Comparison of ENCODE assay signal across 24 cellular contexts in the genomic region with DNA sequence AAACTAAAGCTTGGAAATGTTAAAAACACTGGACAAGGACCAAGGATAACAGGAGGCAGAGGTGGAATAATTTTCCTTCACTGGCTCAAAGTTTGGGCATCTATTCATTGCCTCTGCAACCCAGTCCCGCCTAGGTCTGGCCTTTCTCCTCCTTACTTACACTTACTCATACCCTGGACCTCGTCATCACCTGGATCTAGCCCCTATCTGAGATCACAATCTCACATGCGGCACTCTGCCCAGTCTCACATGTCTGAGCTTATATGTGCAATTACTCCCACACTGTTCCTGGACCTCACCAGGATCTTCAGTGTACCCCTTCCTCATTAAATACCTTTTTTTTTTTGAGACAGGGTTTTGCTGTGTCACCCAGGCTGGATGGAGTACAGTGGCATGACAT.
"Had no signal": no experiment of that assay in that cellular context is flagged by ENCODE, and none has a peak within 500 bp of the region (broad histone marks: within the 10 kb centered on the region; RNA-seq: fewer than 3 reads in every experiment).

No MANE protein-coding gene starts in this region.

- H3K27ac Mint-ChIP-seq: activated CD4-positive, alpha-beta memory T cell treated with anti-CD3 and anti-CD28 coated beads, Interleukin-2, amount 10 ng/mL, durations not matched to agents 7 days and 5 days; activated CD8-positive, alpha-beta memory T cell treated with anti-CD3 and anti-CD28 coated beads, Interleukin-2, amount 10 ng/mL, durations not matched to agents 7 days and 5 days; activated T-helper 2 cell treated with anti-CD3 and anti-CD28 coated beads, Interferon-gamma antibody, Interleukin-2, Interleukin-4, amounts not matched to agents 10 μg/mL and 5 μg/mL and 100 μg/mL, durations not matched to agents 14 hours and 24 hours and 36 hours; stimulated activated effector memory CD8-positive, alpha-beta T cell treated with anti-CD3 and anti-CD28 coated beads, Interleukin-12 subunit alpha, Interleukin-12 subunit beta, amount 100 ng/mL, for 72 hours; type B pancreatic cell had no signal

- H3K9me3 ChIP-seq: sigmoid colon, stomach had no signal

- ATAC-seq: activated CD8-positive, alpha-beta memory T cell treated with anti-CD3 and anti-CD28 coated beads, Interleukin-2, amount 10 ng/mL, durations not matched to agents 7 days and 5 days; stimulated activated effector memory CD8-positive, alpha-beta T cell treated with anti-CD3 and anti-CD28 coated beads, Interleukin-12 subunit alpha, Interleukin-12 subunit beta, amount 100 ng/mL, for 72 hours had no signal

- H3K4me3 Mint-ChIP-seq: activated CD4-positive, alpha-beta memory T cell treated with anti-CD3 and anti-CD28 coated beads, Interleukin-2, amount 10 ng/mL, durations not matched to agents 7 days and 5 days; activated CD8-positive, alpha-beta memory T cell treated with anti-CD3 and anti-CD28 coated beads, Interleukin-2, amount 10 ng/mL, durations not matched to agents 7 days and 5 days; nephron progenitor cell; stimulated activated effector memory CD8-positive, alpha-beta T cell treated with anti-CD3 and anti-CD28 coated beads, Interleukin-12 subunit alpha, Interleukin-12 subunit beta, amount 100 ng/mL, for 72 hours; type B pancreatic cell had no signal

- H3K27me3 ChIP-seq: brain microvascular endothelial cell, sigmoid colon, stomach had no signal

- H3K4me1 ChIP-seq: sigmoid colon, stomach had no signal

- H3K4me3 ChIP-seq: lung, sigmoid colon, stomach had no signal

- H3K9me3 Mint-ChIP-seq: activated CD4-positive, alpha-beta memory T cell treated with anti-CD3 and anti-CD28 coated beads, Interleukin-2, amount 10 ng/mL, durations not matched to agents 7 days and 5 days; activated T-helper 2 cell treated with anti-CD3 and anti-CD28 coated beads, Interferon-gamma antibody, Interleukin-2, Interleukin-4, amounts not matched to agents 10 μg/mL and 5 μg/mL and 100 μg/mL, durations not matched to agents 14 hours and 24 hours and 36 hours; nephron progenitor cell; stimulated activated effector memory CD8-positive, alpha-beta T cell treated with anti-CD3 and anti-CD28 coated beads, Interleukin-12 subunit alpha, Interleukin-12 subunit beta, amount 100 ng/mL, for 72 hours; type B pancreatic cell had no signal

- FAIRE-seq: frontal cortex had no signal

- H3K27me3 Mint-ChIP-seq: activated CD4-positive, alpha-beta memory T cell treated with anti-CD3 and anti-CD28 coated beads, Interleukin-2, amount 10 ng/mL, durations not matched to agents 7 days and 5 days; activated CD8-positive, alpha-beta memory T cell treated with anti-CD3 and anti-CD28 coated beads, Interleukin-2, amount 10 ng/mL, durations not matched to agents 7 days and 5 days; type B pancreatic cell had no signal

- H3K27ac ChIP-seq: brain microvascular endothelial cell, sigmoid colon, stomach had no signal

- H3K4me1 Mint-ChIP-seq: activated CD4-positive, alpha-beta memory T cell treated with anti-CD3 and anti-CD28 coated beads, Interleukin-2, amount 10 ng/mL, durations not matched to agents 7 days and 5 days; activated CD8-positive, alpha-beta memory T cell treated with anti-CD3 and anti-CD28 coated beads, Interleukin-2, amount 10 ng/mL, durations not matched to agents 7 days and 5 days; nephron progenitor cell; stimulated activated effector memory CD8-positive, alpha-beta T cell treated with anti-CD3 and anti-CD28 coated beads, Interleukin-12 subunit alpha, Interleukin-12 subunit beta, amount 100 ng/mL, for 72 hours had no signal

- DNase-seq: activated CD4-positive, alpha-beta memory T cell treated with anti-CD3 and anti-CD28 coated beads, Interleukin-2, amount 10 ng/mL, durations not matched to agents 7 days and 5 days; activated CD4-positive, alpha-beta T cell treated with anti-CD3 and anti-CD28 coated beads for 48 hours; activated CD4-positive, CD25-positive, alpha-beta regulatory T cell; activated CD8-positive, alpha-beta memory T cell treated with anti-CD3 and anti-CD28 coated beads, Interleukin-2, amount 10 ng/mL, durations not matched to agents 7 days and 5 days; activated naive CD4-positive, alpha-beta T cell treated with Interleukin-2 at 50 U/mL for 16 hours; anterior cingulate cortex; brain microvascular endothelial cell; cortex of kidney; effector CD4-positive, alpha-beta T cell; hypothalamus; islet precursor cell; midbrain; nephron progenitor cell; nucleus accumbens; posterior cingulate gyrus; sigmoid colon; stimulated activated CD4-positive, alpha-beta T cell treated with anti-CD3 and anti-CD28 coated beads, Interleukin-4, amount 100 ng/mL, for 24 hours; stomach; T1000 had no signal
